Comparison of ENCODE assay signal across 1 cellular context in the genomic region with DNA sequence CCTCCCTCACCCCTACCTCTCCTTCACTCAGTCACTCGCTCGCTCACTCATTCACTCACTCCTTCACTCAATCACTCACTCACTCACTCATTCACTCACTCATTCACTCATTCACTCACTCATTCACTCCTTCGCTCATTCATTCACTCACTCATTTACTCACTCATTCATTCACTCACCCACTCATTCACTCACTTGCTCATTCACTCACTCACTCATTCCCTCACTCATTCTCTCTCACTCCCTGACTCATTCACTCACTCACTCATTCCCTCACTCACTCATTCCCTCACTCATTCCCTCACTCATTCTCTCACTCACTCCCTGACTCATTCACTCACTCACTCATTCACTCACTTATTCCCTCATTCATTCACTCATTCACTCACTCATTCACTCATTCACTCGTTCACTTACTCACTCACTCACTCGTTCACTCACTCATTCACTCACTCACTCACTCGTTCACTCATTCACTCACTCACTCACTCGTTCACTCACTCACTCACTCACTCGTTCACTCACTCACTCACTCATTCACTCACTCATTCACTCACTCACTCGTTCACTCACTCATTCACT.
A peak's percentile ranks its signal among the peaks of the same experiment; 100 is the strongest.
TF ChIP-seq lines count a peak whose summit lies in the region.

No MANE protein-coding gene starts in this region.

TF ChIP-seq in GM12878, 131 proteins besides CTCF, POLR2A, EP300 and RAD21:
- TF ChIP-seq, protein P1, sequence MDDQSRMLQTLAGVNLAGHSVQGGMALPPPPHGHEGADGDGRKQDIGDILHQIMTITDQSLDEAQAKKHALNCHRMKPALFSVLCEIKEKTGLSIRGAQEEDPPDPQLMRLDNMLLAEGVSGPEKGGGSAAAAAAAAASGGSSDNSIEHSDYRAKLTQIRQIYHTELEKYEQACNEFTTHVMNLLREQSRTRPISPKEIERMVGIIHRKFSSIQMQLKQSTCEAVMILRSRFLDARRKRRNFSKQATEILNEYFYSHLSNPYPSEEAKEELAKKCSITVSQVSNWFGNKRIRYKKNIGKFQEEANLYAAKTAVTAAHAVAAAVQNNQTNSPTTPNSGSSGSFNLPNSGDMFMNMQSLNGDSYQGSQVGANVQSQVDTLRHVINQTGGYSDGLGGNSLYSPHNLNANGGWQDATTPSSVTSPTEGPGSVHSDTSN (IDR thresholded peaks at IDR 0.05; ENCODE audit: insufficient replicate concordance, low read depth, low read length): peak; percentile 33
- TF ChIP-seq IKZF2 (IDR thresholded peaks at IDR 0.05) (0 out of 4 replicates have a peak, but pooled peaks of 1 of the 2 experiments have one; percentile 20), ZNF24 (IDR thresholded peaks at IDR 0.05) (peak; percentile 100), HDGF (IDR thresholded peaks at IDR 0.05) (0 out of 2 replicates have a peak, but pooled peaks have one; percentile 39)
- TF ChIP-seq, protein P2, sequence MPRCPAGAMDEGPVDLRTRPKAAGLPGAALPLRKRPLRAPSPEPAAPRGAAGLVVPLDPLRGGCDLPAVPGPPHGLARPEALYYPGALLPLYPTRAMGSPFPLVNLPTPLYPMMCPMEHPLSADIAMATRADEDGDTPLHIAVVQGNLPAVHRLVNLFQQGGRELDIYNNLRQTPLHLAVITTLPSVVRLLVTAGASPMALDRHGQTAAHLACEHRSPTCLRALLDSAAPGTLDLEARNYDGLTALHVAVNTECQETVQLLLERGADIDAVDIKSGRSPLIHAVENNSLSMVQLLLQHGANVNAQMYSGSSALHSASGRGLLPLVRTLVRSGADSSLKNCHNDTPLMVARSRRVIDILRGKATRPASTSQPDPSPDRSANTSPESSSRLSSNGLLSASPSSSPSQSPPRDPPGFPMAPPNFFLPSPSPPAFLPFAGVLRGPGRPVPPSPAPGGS (IDR thresholded peaks at IDR 0.05; ENCODE audit: borderline replicate concordance, insufficient read depth, low read depth, low read length, poor library complexity, severe bottlenecking): peak; percentile 69
